In the genomic region with DNA sequence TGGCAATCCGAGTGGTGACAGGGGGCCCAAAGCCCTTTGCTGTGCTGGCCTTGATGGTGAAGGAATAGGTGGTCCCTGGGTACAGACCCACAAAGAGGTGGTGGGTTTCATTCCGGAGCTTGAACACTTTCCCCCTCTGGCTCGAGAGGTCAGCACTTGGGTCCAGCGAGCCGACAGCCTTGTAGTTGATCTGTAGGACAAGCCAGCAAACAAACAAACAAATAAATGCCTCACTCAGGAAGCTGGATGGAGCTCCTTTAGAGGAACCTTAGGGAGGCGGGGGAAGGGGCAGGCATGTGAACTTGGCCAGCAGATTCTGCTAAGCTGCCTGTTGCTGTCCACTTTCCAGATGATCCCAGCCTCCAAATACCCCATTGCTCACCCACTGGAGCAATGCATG, we compare ENCODE assay signal across 9 cellular contexts.
"Had no signal": no experiment of that assay in that cellular context is flagged by ENCODE, and none has a peak within 500 bp of the region (broad histone marks: within the 10 kb centered on the region; RNA-seq: fewer than 3 reads in every experiment).

No MANE protein-coding gene starts in this region.

- DNase-seq: HFFc6, KBM-7 had no signal

- H3K4me3 Mint-ChIP-seq: GM23338, HFFc6, IgD-negative memory B cell had no signal

- H3K36me3 ChIP-seq: HAP-1 had no signal

- H2AFZ ChIP-seq: GM23338 had no signal

- H3K36me3 Mint-ChIP-seq: IgD-negative memory B cell had no signal

- FAIRE-seq: H1, H54, HepG2 had no signal

- ATAC-seq: GM23338, HCT116, HepG2 had no signal

- H3K4me3 ChIP-seq: GM23338, HAP-1 had no signal

- H3K4me1 ChIP-seq: HAP-1 had no signal

- H3K4me1 Mint-ChIP-seq: GM23338, IgD-negative memory B cell had no signal

- H3K27ac Mint-ChIP-seq: GM23338, HFFc6, IgD-negative memory B cell had no signal

- H3K4me2 ChIP-seq: GM23338 had no signal

- H3K9me3 ChIP-seq: HAP-1 had no signal

- H3K27me3 Mint-ChIP-seq: IgD-negative memory B cell had no signal
